1 cellular context compared by ENCODE assay signal in the genomic region with DNA sequence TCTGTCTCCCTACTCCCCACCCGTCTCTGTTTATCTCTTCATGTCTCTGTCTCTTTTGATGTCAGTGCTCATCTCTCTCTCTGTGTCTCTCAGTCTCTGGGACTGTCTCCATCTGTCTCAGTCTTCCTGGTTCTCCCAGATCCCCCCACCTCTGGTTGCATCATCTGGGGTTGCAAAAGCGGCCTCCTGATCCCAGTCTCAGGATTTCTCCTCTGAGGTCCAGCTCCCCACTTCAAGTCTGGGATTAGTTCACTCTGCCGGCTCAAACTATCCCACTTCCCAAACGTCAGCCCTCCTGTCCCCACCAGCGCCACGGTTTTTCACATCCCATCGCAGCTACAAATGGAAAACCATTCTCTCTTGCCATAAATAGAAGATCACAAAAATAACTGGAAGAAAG.
TF ChIP-seq lines count a peak whose summit lies in the region.

No MANE protein-coding gene starts in this region.

TF ChIP-seq in HepG2, 621 proteins besides CTCF, POLR2A, EP300 and RAD21:
- TF ChIP-seq CEBPB (IDR thresholded peaks at IDR 0.05; ENCODE audit: borderline replicate concordance, low read depth, low read length) (peak; percentile 40; the same call in 1 of the 2 replicates), NR1H2 (CRISPR knock-in tag; IDR thresholded peaks at IDR 0.05; ENCODE audit: borderline replicate concordance, low read depth) (no peak), CEBPG (CRISPR knock-in tag; IDR thresholded peaks at IDR 0.05) (peak; percentile 43; the same call in 1 of the 2 replicates)
- TF ChIP-seq, protein P1, sequence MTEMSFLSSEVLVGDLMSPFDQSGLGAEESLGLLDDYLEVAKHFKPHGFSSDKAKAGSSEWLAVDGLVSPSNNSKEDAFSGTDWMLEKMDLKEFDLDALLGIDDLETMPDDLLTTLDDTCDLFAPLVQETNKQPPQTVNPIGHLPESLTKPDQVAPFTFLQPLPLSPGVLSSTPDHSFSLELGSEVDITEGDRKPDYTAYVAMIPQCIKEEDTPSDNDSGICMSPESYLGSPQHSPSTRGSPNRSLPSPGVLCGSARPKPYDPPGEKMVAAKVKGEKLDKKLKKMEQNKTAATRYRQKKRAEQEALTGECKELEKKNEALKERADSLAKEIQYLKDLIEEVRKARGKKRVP (CRISPR knock-in tag; IDR thresholded peaks at IDR 0.05): peak in 1 of 2 experiments; percentile 75; a peak in 2 of 4 replicates
TF ChIP-seq in HepG2: peak in this region for 3.
